ENCODE assay signal across 19 cellular contexts in genomic region chr18:9160014-9160413, GRCh38.
"Had no signal": no experiment of that assay in that cellular context is flagged by ENCODE, and none has a peak within 500 bp of the region (broad histone marks: within the 10 kb centered on the region; RNA-seq: fewer than 3 reads in every experiment).

No MANE protein-coding gene starts in this region.

- ATAC-seq: sciatic nerve had no signal

- H3K36me3 ChIP-seq: prostate gland, right atrium auricular region, thyroid gland, upper lobe of left lung, uterus had no signal

- H3K4me1 ChIP-seq: prostate gland, uterus had no signal

- H3K4me3 Mint-ChIP-seq: memory B cell, nephron progenitor cell had no signal

- H3K27ac Mint-ChIP-seq: memory B cell, nephron progenitor cell had no signal

- H3K4me3 ChIP-seq: lung, prostate gland, right atrium auricular region, smooth muscle cell, stomach, thyroid gland, upper lobe of left lung, uterus had no signal

- H3K27ac ChIP-seq: prostate gland, right atrium auricular region, stomach, thyroid gland, upper lobe of left lung, uterus had no signal

- H3K4me1 Mint-ChIP-seq: nephron progenitor cell had no signal

- H3K4me2 ChIP-seq: smooth muscle cell had no signal

- H3K27me3 ChIP-seq: right atrium auricular region, stomach, thyroid gland, upper lobe of left lung, uterus had no signal

- H3K27me3 Mint-ChIP-seq: memory B cell had no signal

- DNase-seq: cortex of kidney; hypothalamus; nephron progenitor cell; nucleus accumbens; stimulated activated CD4-positive, alpha-beta T cell treated with anti-CD3 and anti-CD28 coated beads, Interleukin-12 subunit alpha, Interleukin-12 subunit beta, amount 100 ng/mL, for 4 hours; stimulated activated CD4-positive, alpha-beta T cell treated with anti-CD3 and anti-CD28 coated beads, Interleukin-1b, Interleukin-23, amount 100 ng/mL, for 48 hours; stimulated activated CD4-positive, alpha-beta T cell treated with anti-CD3 and anti-CD28 coated beads, Interleukin-4, amount 100 ng/mL, for 1 hour; stimulated activated CD8-positive, alpha-beta memory T cell treated with anti-CD3 and anti-CD28 coated beads, Interleukin-4, amount 100 ng/mL, for 48 hours; stimulated activated naive CD4-positive, alpha-beta T cell; stomach; thyroid gland; upper lobe of left lung; uterus had no signal

- H3K9me3 ChIP-seq: prostate gland, right atrium auricular region, thyroid gland, uterus had no signal
